Comparison of ENCODE assay signal across 2 cellular contexts in the genomic region with DNA sequence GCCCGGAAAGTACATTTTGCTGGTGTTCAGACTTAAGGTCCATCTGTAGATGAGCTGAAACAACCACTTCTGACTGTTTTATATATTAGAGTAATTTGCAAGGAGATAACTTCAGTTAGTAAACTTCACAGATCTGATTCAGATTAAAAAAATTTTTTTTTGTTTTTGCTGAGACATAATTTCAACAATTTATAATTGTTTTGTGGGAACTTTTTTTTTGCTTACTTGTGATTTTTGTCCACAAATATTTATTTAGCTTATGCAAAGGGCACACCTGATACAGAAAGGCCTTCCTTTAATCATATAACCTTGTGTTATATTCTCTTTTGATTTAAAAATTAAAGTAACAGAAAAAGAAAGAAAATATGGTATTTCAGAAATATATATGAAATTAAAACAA.
TF ChIP-seq lines count a peak whose summit lies in the region.

No MANE protein-coding gene starts in this region.

TF ChIP-seq in HCT116, 20 proteins besides CTCF, POLR2A, EP300 and RAD21:
- TF ChIP-seq CBX3 (IDR thresholded peaks at IDR 0.05; ENCODE audit: low read depth) = no peak
TF ChIP-seq in HCT116: peak in this region for 0.

TF ChIP-seq in K562, 482 proteins besides CTCF, POLR2A, EP300 and RAD21:
- TF ChIP-seq ZNF316 (IDR thresholded peaks at IDR 0.05) (peak; percentile 81), C11orf30 (IDR thresholded peaks at IDR 0.05; ENCODE audit: low read depth) (peak; percentile 51), HMG20B (CRISPR knock-in tag; IDR thresholded peaks at IDR 0.05) (no peak)
- TF ChIP-seq, protein P1, sequence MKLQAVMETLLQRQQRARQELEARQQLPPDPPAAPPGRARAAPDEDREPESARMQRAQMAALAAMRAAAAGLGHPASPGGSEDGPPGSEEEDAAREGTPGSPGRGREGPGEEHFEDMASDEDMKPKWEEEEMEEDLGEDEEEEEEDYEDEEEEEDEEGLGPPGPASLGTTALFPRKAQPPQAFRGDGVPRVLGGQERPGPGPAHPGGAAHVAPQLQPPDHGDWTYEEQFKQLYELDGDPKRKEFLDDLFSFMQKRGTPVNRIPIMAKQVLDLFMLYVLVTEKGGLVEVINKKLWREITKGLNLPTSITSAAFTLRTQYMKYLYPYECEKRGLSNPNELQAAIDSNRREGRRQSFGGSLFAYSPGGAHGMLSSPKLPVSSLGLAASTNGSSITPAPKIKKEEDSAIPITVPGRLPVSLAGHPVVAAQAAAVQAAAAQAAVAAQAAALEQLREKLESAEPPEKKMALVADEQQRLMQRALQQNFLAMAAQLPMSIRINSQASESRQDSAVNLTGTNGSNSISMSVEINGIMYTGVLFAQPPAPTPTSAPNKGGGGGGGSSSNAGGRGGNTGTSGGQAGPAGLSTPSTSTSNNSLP (IDR thresholded peaks at IDR 0.05; ENCODE audit: borderline replicate concordance, low read depth, low read length) = no peak
